In the genomic region with DNA sequence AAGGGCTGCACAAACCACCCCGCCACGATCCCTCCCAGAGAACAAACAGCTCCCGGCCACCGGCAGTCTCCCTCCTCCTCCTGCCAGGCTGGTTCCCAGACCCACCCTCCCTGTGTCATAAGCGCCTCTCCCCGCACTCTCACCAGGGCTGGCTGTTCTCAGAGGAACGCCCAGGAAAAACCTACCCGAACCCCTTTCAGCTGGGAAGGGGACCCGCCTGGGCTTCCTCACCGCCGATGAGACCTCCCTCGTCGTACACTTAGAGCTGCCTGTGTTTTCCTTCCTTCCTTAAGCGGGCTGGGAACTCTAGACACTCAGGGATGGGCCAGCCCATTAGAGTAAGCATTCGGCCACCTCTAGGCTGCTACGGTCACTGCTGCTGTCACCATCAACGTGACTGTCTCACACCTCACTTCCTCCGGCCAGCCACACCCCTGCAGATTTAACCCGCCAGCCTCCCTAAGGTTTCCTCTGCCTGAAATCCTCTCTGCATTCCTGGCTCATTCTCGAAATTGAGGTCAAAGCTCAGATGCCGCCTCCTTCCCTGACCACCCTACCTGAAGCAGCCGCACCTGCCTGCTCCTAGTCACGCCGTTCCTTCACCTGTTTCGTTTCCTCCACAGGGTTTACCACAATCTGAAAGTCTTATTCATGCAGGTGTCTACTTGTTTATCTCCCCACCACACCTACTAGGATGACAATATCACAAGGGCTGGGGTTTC, we compare ENCODE assay signal across 1 cellular context.
A peak's percentile ranks its signal among the peaks of the same experiment; 100 is the strongest.
TF ChIP-seq lines count a peak whose summit lies in the region.

No MANE protein-coding gene starts in this region.

TF ChIP-seq in HEK293, 187 proteins besides CTCF, POLR2A, EP300 and RAD21 (continued from another document):
- TF ChIP-seq ZNF488 (tag by site-specific recombination; IDR thresholded peaks at IDR 0.05) (no peak), RBAK (tag by site-specific recombination; IDR thresholded peaks at IDR 0.05) (no peak), SP2 (tag by site-specific recombination; IDR thresholded peaks at IDR 0.05) (peak; percentile 46), ZNF24 (tag by site-specific recombination; IDR thresholded peaks at IDR 0.05) (no peak), GLIS2 (tag by site-specific recombination; IDR thresholded peaks at IDR 0.05) (peak; percentile 36; the same call in 1 of the 2 replicates), ZNF404 (tag by site-specific recombination; IDR thresholded peaks at IDR 0.05) (no peak), ZNF132 (tag by site-specific recombination; IDR thresholded peaks at IDR 0.05; ENCODE audit: borderline replicate concordance) (no peak), ZNF335 (tag by site-specific recombination; conservative IDR thresholded peaks at IDR 0.05) (peak; percentile 40), ZNF645 (tag by site-specific recombination; IDR thresholded peaks at IDR 0.05) (no peak), ZNF211 (tag by site-specific recombination; IDR thresholded peaks at IDR 0.05; ENCODE audit: low read depth) (no peak), ZIC2 (tag by site-specific recombination; IDR thresholded peaks at IDR 0.05) (0 out of 2 replicates have a peak, but pooled peaks have one; percentile 17), EGR2 (tag by site-specific recombination; IDR thresholded peaks at IDR 0.05; ENCODE audit: low read depth) (no peak), ZNF623 (tag by site-specific recombination; IDR thresholded peaks at IDR 0.05) (no peak), ZNF596 (tag by site-specific recombination; IDR thresholded peaks at IDR 0.05) (no peak)
TF ChIP-seq in HEK293: peak in this region for 22.
